In genomic region chr16:70455910-70456309, GRCh38 we compare ENCODE assay signal across 1 cellular context.
TF ChIP-seq lines count a peak whose summit lies in the region.

No MANE protein-coding gene starts in this region.

TF ChIP-seq in GM12878, 131 proteins besides CTCF, POLR2A, EP300 and RAD21:
- 0 out of 2 replicates have a peak, but pooled peaks have one; percentile 69 for TF ChIP-seq SMARCA5 (IDR thresholded peaks at IDR 0.05)
- no peak for TF ChIP-seq KAT2A (conservative IDR thresholded peaks at IDR 0.05; ENCODE audit: control insufficient read depth, low read depth, low read length)
- no peak for TF ChIP-seq ZZZ3 (IDR thresholded peaks at IDR 0.05; ENCODE audit: control insufficient read depth, insufficient read length, low read depth)
- no peak for TF ChIP-seq BRCA1 (IDR thresholded peaks at IDR 0.05; ENCODE audit: low read depth, low read length)
